Comparison of ENCODE assay signal across 2 cellular contexts in the genomic region with DNA sequence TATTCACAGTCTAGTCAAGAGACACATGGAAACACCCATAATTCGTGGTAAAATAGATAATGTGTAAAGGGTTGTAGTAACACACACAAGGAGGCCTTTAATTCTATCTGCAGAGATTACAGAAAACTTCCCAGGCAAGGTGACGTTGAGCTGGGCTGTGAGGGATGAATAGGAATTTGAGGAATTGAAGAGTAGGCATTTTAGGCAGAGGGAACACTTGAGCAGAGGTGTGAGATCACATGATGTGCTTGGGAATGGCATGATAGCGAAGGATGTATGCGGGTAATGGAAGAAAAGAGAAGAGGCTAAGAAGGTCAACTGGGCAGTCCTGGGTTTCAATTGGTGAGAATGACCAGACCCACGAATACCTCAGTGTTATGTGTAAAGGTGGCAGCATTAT.
TF ChIP-seq lines count a peak whose summit lies in the region.

No MANE protein-coding gene starts in this region.

TF ChIP-seq in GM23338, 12 proteins besides CTCF, POLR2A, EP300 and RAD21:
- TF ChIP-seq ZNF331 (CRISPR knock-in tag; IDR thresholded peaks at IDR 0.05; ENCODE audit: low read depth) (no peak), STAT1 (IDR thresholded peaks at IDR 0.05; ENCODE audit: unreplicated experiment) (no peak), POLR2AphosphoS5 (IDR thresholded peaks at IDR 0.05; ENCODE audit: low read depth) (no peak), EZH2 (IDR thresholded peaks at IDR 0.05; ENCODE audit: low read depth, unreplicated experiment) (no peak), EZH2phosphoT487 (IDR thresholded peaks at IDR 0.05; ENCODE audit: unreplicated experiment) (no peak)
TF ChIP-seq in GM23338: peak in this region for 0.

TF ChIP-seq in H1, 55 proteins besides CTCF, POLR2A, EP300 and RAD21:
- TF ChIP-seq, protein P1, sequence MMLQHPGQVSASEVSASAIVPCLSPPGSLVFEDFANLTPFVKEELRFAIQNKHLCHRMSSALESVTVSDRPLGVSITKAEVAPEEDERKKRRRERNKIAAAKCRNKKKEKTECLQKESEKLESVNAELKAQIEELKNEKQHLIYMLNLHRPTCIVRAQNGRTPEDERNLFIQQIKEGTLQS (IDR thresholded peaks at IDR 0.05; ENCODE audit: insufficient read depth, low read depth, low read length): no peak
- no peak for TF ChIP-seq GTF2F1 (IDR thresholded peaks at IDR 0.05; ENCODE audit: borderline replicate concordance, low read depth, low read length)
- TF ChIP-seq CBX5 (IDR thresholded peaks at IDR 0.05; ENCODE audit: low read depth, low read length): no peak
- TF ChIP-seq BCL11A (IDR thresholded peaks at IDR 0.05; ENCODE audit: low read depth in 2 of 2, low read length in 2 of 2): no peak
- TF ChIP-seq EGR1 (IDR thresholded peaks at IDR 0.05; ENCODE audit: borderline replicate concordance, low read depth, low read length): no peak
- TF ChIP-seq NRF1 (IDR thresholded peaks at IDR 0.05; ENCODE audit: low read depth, low read length): no peak
- no peak for TF ChIP-seq CHD1 (IDR thresholded peaks at IDR 0.05; ENCODE audit: low read depth, low read length)
- TF ChIP-seq MAFK (IDR thresholded peaks at IDR 0.05; ENCODE audit: low read depth, low read length): no peak
- TF ChIP-seq TCF12 (IDR thresholded peaks at IDR 0.05; ENCODE audit: low read depth, low read length): no peak
- TF ChIP-seq HDAC2 (IDR thresholded peaks at IDR 0.05; ENCODE audit: borderline replicate concordance in 1 of 2, low read depth in 2 of 2, low read length in 2 of 2): no peak
- no peak for TF ChIP-seq SRF (IDR thresholded peaks at IDR 0.05; ENCODE audit: low read depth, low read length)
- TF ChIP-seq, protein P2, sequence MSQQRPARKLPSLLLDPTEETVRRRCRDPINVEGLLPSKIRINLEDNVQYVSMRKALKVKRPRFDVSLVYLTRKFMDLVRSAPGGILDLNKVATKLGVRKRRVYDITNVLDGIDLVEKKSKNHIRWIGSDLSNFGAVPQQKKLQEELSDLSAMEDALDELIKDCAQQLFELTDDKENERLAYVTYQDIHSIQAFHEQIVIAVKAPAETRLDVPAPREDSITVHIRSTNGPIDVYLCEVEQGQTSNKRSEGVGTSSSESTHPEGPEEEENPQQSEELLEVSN (IDR thresholded peaks at IDR 0.05): no peak
- TF ChIP-seq TEAD4 (IDR thresholded peaks at IDR 0.05; ENCODE audit: low read depth, low read length): no peak
- no peak for TF ChIP-seq BRCA1 (IDR thresholded peaks at IDR 0.05; ENCODE audit: low read depth, low read length)
- TF ChIP-seq RNF2 (IDR thresholded peaks at IDR 0.05; ENCODE audit: borderline replicate concordance, low read depth, low read length, missing control alignments, poor library complexity, severe bottlenecking): no peak
- TF ChIP-seq RBBP5 (IDR thresholded peaks at IDR 0.05; ENCODE audit: borderline replicate concordance, low read depth, low read length): no peak
- TF ChIP-seq, protein P3, sequence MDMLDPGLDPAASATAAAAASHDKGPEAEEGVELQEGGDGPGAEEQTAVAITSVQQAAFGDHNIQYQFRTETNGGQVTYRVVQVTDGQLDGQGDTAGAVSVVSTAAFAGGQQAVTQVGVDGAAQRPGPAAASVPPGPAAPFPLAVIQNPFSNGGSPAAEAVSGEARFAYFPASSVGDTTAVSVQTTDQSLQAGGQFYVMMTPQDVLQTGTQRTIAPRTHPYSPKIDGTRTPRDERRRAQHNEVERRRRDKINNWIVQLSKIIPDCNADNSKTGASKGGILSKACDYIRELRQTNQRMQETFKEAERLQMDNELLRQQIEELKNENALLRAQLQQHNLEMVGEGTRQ (IDR thresholded peaks at IDR 0.05; ENCODE audit: low read length): no peak
TF ChIP-seq in H1: peak in this region for 0.
